ENCODE assay signal across 8 cellular contexts in the genomic region with DNA sequence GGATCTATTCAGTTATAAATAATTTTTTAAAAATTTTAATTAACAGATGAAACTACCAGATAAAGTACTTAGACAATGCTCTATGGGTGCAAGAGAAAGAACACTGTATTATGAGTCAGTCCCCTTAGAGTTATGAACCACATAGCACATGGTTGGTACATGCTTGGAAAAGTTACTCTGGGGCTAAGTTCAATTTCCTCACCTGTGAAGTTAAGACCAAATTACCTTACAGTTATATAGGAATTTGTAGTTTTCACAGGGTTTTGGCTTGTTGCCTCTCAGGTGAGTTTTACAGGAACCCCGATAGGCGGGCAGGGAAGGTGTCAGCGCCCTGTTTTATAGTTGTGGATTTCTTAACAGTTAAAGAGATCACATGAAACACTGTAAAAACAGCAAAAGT. TPM values are rescaled to one million over a fixed set of nuclear protein-coding genes. Genes with fewer than 3 reads are reported as not detected.
DNase-seq lines count a peak whose midpoint lies in the region; ATAC-seq and TF ChIP-seq lines count a peak whose summit lies in the region.

No MANE protein-coding gene starts in this region.

- POLR2A ChIA-PET in AG04450 (lab: Yijun Ruan, JAX): no interaction called here

- H3K4me1 ChIP-seq in HUES48 (ENCODE audit: control insufficient read depth, insufficient read depth, low read length): peaks cover 16% of the 10 kb centered on the region
- H3K4me1 ChIP-seq in lower lobe of right lung: peaks cover 33% of the 10 kb centered on the region
- no peaks in the 10 kb centered on the region for H3K4me1 ChIP-seq in urinary bladder (ENCODE audit: insufficient read depth)

- ATAC-seq in lower lobe of right lung (no peak), GM19324 (IDR thresholded peaks at IDR 0.05; ENCODE audit: low FRiP score, unreplicated experiment) (no peak), GM21576 (IDR thresholded peaks at IDR 0.05; ENCODE audit: unreplicated experiment) (no peak)

- H3K9me3 ChIP-seq in AG04450 (ENCODE audit: control insufficient read depth, insufficient read depth, low read length) (no peaks in the 10 kb centered on the region; the same call in 1 of the 2 replicates), HUES48 (ENCODE audit: control insufficient read depth, insufficient read depth, low read length) (no peaks in the 10 kb centered on the region), lower lobe of right lung (no peaks in the 10 kb centered on the region)

- CTCF ChIA-PET in AG04450 (lab: Charles Lee): no interaction called here

- H3K27ac ChIP-seq in AG04450 (ENCODE audit: low read depth, low read length) (no peak overlapping the region), HUES48 (ENCODE audit: low read depth, low read length) (no peak overlapping the region), lower lobe of right lung (no peak overlapping the region), urinary bladder (ENCODE audit: low read depth) (no peak overlapping the region)

- 17% methylated on average over 3 of the region's 3 CpGs for WGBS in urinary bladder

- H3K9ac ChIP-seq in HUES48 (ENCODE audit: low read depth, low read length): 0 out of 2 replicates have a peak overlapping the region, but pooled peaks have one; percentile 95

- H3K36me3 ChIP-seq in HUES48 (ENCODE audit: control insufficient read depth, insufficient read depth, low read length): no peaks in the 10 kb centered on the region; the same call in 1 of the 2 replicates
- no peaks in the 10 kb centered on the region for H3K36me3 ChIP-seq in lower lobe of right lung
- no peaks in the 10 kb centered on the region for H3K36me3 ChIP-seq in urinary bladder (ENCODE audit: insufficient read depth)

- no peaks in the 10 kb centered on the region for H3K27me3 ChIP-seq in AG04450 (ENCODE audit: control insufficient read depth, insufficient read depth, low read length)
- H3K27me3 ChIP-seq in HUES48 (ENCODE audit: control insufficient read depth, insufficient read depth, low read length): no peaks in the 10 kb centered on the region
- no peaks in the 10 kb centered on the region for H3K27me3 ChIP-seq in lower lobe of right lung (ENCODE audit: low read depth)

- TF ChIP-seq CTCF in AG04450 (IDR thresholded peaks at IDR 0.05; ENCODE audit: low read depth, low read length) (no peak), lower lobe of right lung (IDR thresholded peaks at IDR 0.05) (no peak)

- H3K4me3 ChIP-seq in AG04450 (ENCODE audit: low read depth, low read length): peak overlapping the region; percentile 95
- peak overlapping the region; percentile 99 for H3K4me3 ChIP-seq in HUES48 (ENCODE audit: low read depth, low read length)
- H3K4me3 ChIP-seq in lower lobe of right lung: peak overlapping the region; percentile 84
- peak overlapping the region; percentile 54 for H3K4me3 ChIP-seq in urinary bladder (ENCODE audit: low read depth, low read length)

- intact Hi-C loops in lower lobe of right lung (cut with DNase I): no loop called here

- no peak for DNase-seq in AG04450 (ENCODE audit: low read depth, low spot score)
- DNase-seq in astrocyte of the hippocampus (ENCODE audit: low read depth, low spot score): peak; percentile 23
- no peak for DNase-seq in lower lobe of right lung
- DNase-seq in NCI-H2171 treated with DMSO at 0.1 percent for 48 hours (lab: John Stamatoyannopoulos, UW): no peak

RNA-seq across cellular contexts. Expression of a gene that starts 1.2 kb away (rescaled TPM):
- polyA plus RNA-seq in AG04450 (2011; rRNA removed): 17.3 and 20.2 TPM in 2 replicates
- 11.2 and 20.9 TPM in 2 replicates for polyA minus RNA-seq in AG04450 (2011; rRNA and poly(A)+ RNA removed)
- total RNA-seq in lower lobe of right lung: 43.2 TPM
- 116 TPM for total RNA-seq in urinary bladder
- 12.3 TPM for polyA plus RNA-seq in urinary bladder

RNA-seq across cellular contexts. Expression of a gene that starts 48.9 kb away (rescaled TPM):
- polyA plus RNA-seq in AG04450 (2011; rRNA removed) (0.11 and 0.16 TPM in 2 replicates), urinary bladder (0.92 TPM)
- 0.46 TPM in 1 of 2 replicates, not detected in the other for polyA minus RNA-seq in AG04450 (2011; rRNA and poly(A)+ RNA removed)
- total RNA-seq in lower lobe of right lung (not detected), urinary bladder (2.4 TPM)
